In genomic region chrX:71699023-71699344, GRCh38 we compare ENCODE assay signal across 4 cellular contexts. TPM values are rescaled to one million over a fixed set of nuclear protein-coding genes. Genes with fewer than 3 reads are reported as not detected.
"Had no signal": no experiment of that assay in that cellular context is flagged by ENCODE, and none has a peak within 500 bp of the region (broad histone marks: within the 10 kb centered on the region; RNA-seq: fewer than 3 reads in every experiment).

No MANE protein-coding gene starts in this region.

RNA-seq across cellular contexts. Expression of gene CXorf49, which starts 19.1 kb away (rescaled TPM):
- total RNA-seq: HepG2, HT-29, HT1080 had no signal
- polyA plus RNA-seq: HepG2, IgD-negative memory B cell had no signal
